In genomic region chr9:126335837-126336236, GRCh38 we compare ENCODE assay signal across 21 cellular contexts. TPM values are rescaled to one million over a fixed set of nuclear protein-coding genes. Genes with fewer than 3 reads are reported as not detected.
DNase-seq lines count a peak whose midpoint lies in the region; ATAC-seq and TF ChIP-seq lines count a peak whose summit lies in the region.
"Had no signal": no experiment of that assay in that cellular context is flagged by ENCODE, and none has a peak within 500 bp of the region (broad histone marks: within the 10 kb centered on the region; RNA-seq: fewer than 3 reads in every experiment).

No MANE protein-coding gene starts in this region.

- no peak for ATAC-seq in left ventricle myocardium superior
- ATAC-seq in HG02642 (IDR thresholded peaks at IDR 0.05; ENCODE audit: poor library complexity, unreplicated experiment): no peak
- ATAC-seq: activated CD8-positive, alpha-beta T cell treated with anti-CD3 and anti-CD28 coated beads, Interleukin-2, amount 10 ng/mL, durations not matched to agents 7 days and 5 days; stimulated activated naive B cell treated with anti-CD40 and anti-IgM and Interleukin-4, amounts not matched to agents 10 μg/mL and 1 μg/mL and 100 μg/mL, for 72 hours had no signal

- no peak overlapping the region for H3K9ac ChIP-seq in endodermal cell (ENCODE audit: extremely low read depth, low read length, poor library complexity, severe bottlenecking)

- H3K4me1 ChIP-seq in cardiac muscle cell (ENCODE audit: low read depth) (peaks cover 27% of the 10 kb centered on the region), endodermal cell (ENCODE audit: control insufficient read depth, insufficient read depth, low read length) (no peaks in the 10 kb centered on the region)

- H3K9me3 ChIP-seq in cardiac muscle cell (ENCODE audit: low read depth) (no peaks in the 10 kb centered on the region), endodermal cell (ENCODE audit: control insufficient read depth, low read length) (no peaks in the 10 kb centered on the region)
- H3K9me3 ChIP-seq: A549, adrenal gland, pancreas had no signal

- H3K27me3 ChIP-seq in cardiac muscle cell (no peaks in the 10 kb centered on the region), endodermal cell (ENCODE audit: control insufficient read depth, insufficient read depth, low read length, poor library complexity, severe bottlenecking) (no peaks in the 10 kb centered on the region)
- H3K27me3 ChIP-seq: adrenal gland, pancreas had no signal

- H3K4me3 Mint-ChIP-seq in endodermal cell (no peak overlapping the region), nephron progenitor cell (no peak overlapping the region), type B pancreatic cell (peak overlapping the region; percentile 2)
- H3K4me3 Mint-ChIP-seq: activated CD8-positive, alpha-beta T cell treated with anti-CD3 and anti-CD28 coated beads, Interleukin-2, amount 10 ng/mL, durations not matched to agents 7 days and 5 days; CD4-positive, CD25-positive, alpha-beta regulatory T cell; stimulated activated naive B cell treated with anti-CD40 and anti-IgM and Interleukin-4, amounts not matched to agents 10 μg/mL and 1 μg/mL and 100 μg/mL, for 72 hours had no signal

- WGBS in endodermal cell (ENCODE audit: insufficient coverage in 1 of 2, insufficient read length in 1 of 2), 2 experiments: 88 to 89% methylated on average over 6 to 10 of the region's 10 CpGs

- H3K27me3 Mint-ChIP-seq in endodermal cell (ENCODE audit: insufficient read depth): no peaks in the 10 kb centered on the region
- no peaks in the 10 kb centered on the region for H3K27me3 Mint-ChIP-seq in nephron progenitor cell (ENCODE audit: low read depth, poor library complexity)
- no peaks in the 10 kb centered on the region for H3K27me3 Mint-ChIP-seq in type B pancreatic cell
- H3K27me3 Mint-ChIP-seq: CD4-positive, CD25-positive, alpha-beta regulatory T cell had no signal

- H3K4me1 Mint-ChIP-seq in endodermal cell (peaks cover 37% of the 10 kb centered on the region), nephron progenitor cell (peaks cover 58% of the 10 kb centered on the region), type B pancreatic cell (ENCODE audit: unreplicated experiment) (peaks cover 50% of the 10 kb centered on the region)
- H3K4me1 Mint-ChIP-seq: stimulated activated naive B cell treated with anti-CD40 and anti-IgM and Interleukin-4, amounts not matched to agents 10 μg/mL and 1 μg/mL and 100 μg/mL, for 72 hours had no signal

- H3K36me3 Mint-ChIP-seq in endodermal cell (ENCODE audit: low read depth): peaks cover 4% of the 10 kb centered on the region
- H3K36me3 Mint-ChIP-seq in nephron progenitor cell (ENCODE audit: low read depth): peaks cover 5% of the 10 kb centered on the region
- H3K36me3 Mint-ChIP-seq in type B pancreatic cell: peaks cover 11% of the 10 kb centered on the region

- TF ChIP-seq CTCF in cardiac muscle cell (IDR thresholded peaks at IDR 0.05; ENCODE audit: low read depth, low read length) (no peak), endodermal cell (conservative IDR thresholded peaks at IDR 0.05) (no peak), nephron progenitor cell (IDR thresholded peaks at IDR 0.05) (no peak), type B pancreatic cell (conservative IDR thresholded peaks at IDR 0.05) (no peak)

- H3K9me3 Mint-ChIP-seq in endodermal cell (no peaks in the 10 kb centered on the region), nephron progenitor cell (no peaks in the 10 kb centered on the region), type B pancreatic cell (no peaks in the 10 kb centered on the region)
- H3K9me3 Mint-ChIP-seq: CD4-positive, CD25-positive, alpha-beta regulatory T cell; stimulated activated naive B cell treated with anti-CD40 and anti-IgM and Interleukin-4, amounts not matched to agents 10 μg/mL and 1 μg/mL and 100 μg/mL, for 72 hours had no signal

- H3K27ac Mint-ChIP-seq in endodermal cell (no peak overlapping the region), nephron progenitor cell (peak overlapping the region; percentile 12), type B pancreatic cell (no peak overlapping the region)
- H3K27ac Mint-ChIP-seq: activated CD8-positive, alpha-beta T cell treated with anti-CD3 and anti-CD28 coated beads, Interleukin-2, amount 10 ng/mL, durations not matched to agents 7 days and 5 days; CD4-positive, CD25-positive, alpha-beta regulatory T cell; stimulated activated naive B cell treated with anti-CD40 and anti-IgM and Interleukin-4, amounts not matched to agents 10 μg/mL and 1 μg/mL and 100 μg/mL, for 72 hours had no signal

- DNase-seq in cardiac muscle cell (ENCODE audit: low read depth in 1 of 2, low spot score in 1 of 2): no peak
- no peak for DNase-seq in left ventricle myocardium superior
- DNase-seq in endodermal cell: no peak
- no peak for DNase-seq in nephron progenitor cell
- DNase-seq in type B pancreatic cell (ENCODE audit: extremely low spot score, unreplicated experiment): no peak
- no peak for DNase-seq in DMS53 treated with DMSO at 0.1 percent for 48 hours (lab: John Stamatoyannopoulos, UW; ENCODE audit: unreplicated experiment)
- no peak for DNase-seq in NCI-H2196 treated with DMSO at 0.1 percent for 48 hours (lab: John Stamatoyannopoulos, UW; ENCODE audit: unreplicated experiment)
- DNase-seq: activated CD8-positive, alpha-beta T cell treated with anti-CD3 and anti-CD28 coated beads, Interleukin-2, amount 10 ng/mL, durations not matched to agents 7 days and 5 days; adrenal gland; CD4-positive, CD25-positive, alpha-beta regulatory T cell; EL; Kasumi-1; NCI-H1417 treated with DMSO at 0.1 percent for 48 hours; NK-92 treated with Interleukin-12 subunit alpha and Interleukin-12 subunit beta, amount 100 ng/mL, for 24 hours; pancreas; stimulated activated naive B cell treated with anti-CD40 and anti-IgM and Interleukin-4, amounts not matched to agents 10 μg/mL and 1 μg/mL and 100 μg/mL, for 72 hours; T-helper 1 cell had no signal

- intact Hi-C loops in left ventricle myocardium superior (cut with micrococcal nuclease): no loop called here

- no peak overlapping the region for H3K4me3 ChIP-seq in cardiac muscle cell
- H3K4me3 ChIP-seq in endodermal cell (ENCODE audit: low read length): no peak overlapping the region
- H3K4me3 ChIP-seq: A549, adrenal gland, coronary artery, pancreas had no signal

- peak overlapping the region; percentile 43 for H3K27ac ChIP-seq in cardiac muscle cell
- peak overlapping the region; percentile 2 for H3K27ac ChIP-seq in endodermal cell (ENCODE audit: low read depth, low read length)
- H3K27ac ChIP-seq: A549, pancreas had no signal

- H3K36me3 ChIP-seq in cardiac muscle cell (peaks cover 4% of the 10 kb centered on the region), endodermal cell (ENCODE audit: control insufficient read depth, insufficient read depth, low read length) (peaks cover 4% of the 10 kb centered on the region)

RNA-seq across cellular contexts. Expression of gene MVB12B, which starts 9.2 kb away (rescaled TPM):
- total RNA-seq in cardiac muscle cell (23.4 and 29.9 TPM in 2 replicates), left ventricle myocardium superior (11.8 TPM), endodermal cell (10 to 100 TPM; 18.6 to 19.7 TPM), type B pancreatic cell (ENCODE audit: low replicate concordance) (11.4 and 26.1 TPM in 2 replicates)
- polyA plus RNA-seq in cardiac muscle cell: 18.9 and 19.0 TPM in 2 replicates
- 27.4 TPM for polyA plus RNA-seq in endodermal cell (2013, experiment 1 of 2)
- 24.8 TPM for polyA plus RNA-seq in endodermal cell (2013, experiment 2 of 2)
- total RNA-seq: HT-29 had no signal
